ENCODE assay signal across 1 cellular context in genomic region chr6:36686668-36687513, GRCh38.
A peak's percentile ranks its signal among the peaks of the same experiment; 100 is the strongest.
TF ChIP-seq lines count a peak whose summit lies in the region.

No MANE protein-coding gene starts in this region.

TF ChIP-seq in GM12878, 131 proteins besides CTCF, POLR2A, EP300 and RAD21 (continues in another document):
- TF ChIP-seq ZBTB4 (CRISPR knock-in tag; IDR thresholded peaks at IDR 0.05), result no peak
- TF ChIP-seq PAX8 (IDR thresholded peaks at IDR 0.05), result no peak
- no peak for TF ChIP-seq HDGF (IDR thresholded peaks at IDR 0.05)
- TF ChIP-seq BMI1 (IDR thresholded peaks at IDR 0.05; ENCODE audit: borderline replicate concordance), result no peak
- no peak for TF ChIP-seq KDM1A (IDR thresholded peaks at IDR 0.05; ENCODE audit: borderline replicate concordance)
- TF ChIP-seq JUND (IDR thresholded peaks at IDR 0.05; ENCODE audit: low read depth, low read length), result no peak
- no peak for TF ChIP-seq USF2 (IDR thresholded peaks at IDR 0.05; ENCODE audit: borderline replicate concordance, low read depth, low read length)
- no peak for TF ChIP-seq NR2C2 (IDR thresholded peaks at IDR 0.05; ENCODE audit: borderline replicate concordance, control insufficient read depth, insufficient read length, low read depth)
- TF ChIP-seq HDAC6 (IDR thresholded peaks at IDR 0.05; ENCODE audit: unreplicated experiment), result no peak
- TF ChIP-seq RAD51 (IDR thresholded peaks at IDR 0.05), result no peak
- no peak for TF ChIP-seq EZH2 (IDR thresholded peaks at IDR 0.05; ENCODE audit: borderline replicate concordance, control insufficient read depth, low read depth, low read length)
- no peak for TF ChIP-seq HDAC2 (IDR thresholded peaks at IDR 0.05)
- no peak for TF ChIP-seq FOS (IDR thresholded peaks at IDR 0.05; ENCODE audit: borderline replicate concordance, extremely low read depth, insufficient read length)
- TF ChIP-seq TAF1 (IDR thresholded peaks at IDR 0.05; ENCODE audit: borderline replicate concordance, low read depth, low read length), result no peak
- TF ChIP-seq BHLHE40 (IDR thresholded peaks at IDR 0.05; ENCODE audit: borderline replicate concordance in 1 of 2, low read depth in 2 of 2, low read length in 1 of 2), result no peak
- 0 out of 2 replicates have a peak, but pooled peaks have one; percentile 51 for TF ChIP-seq BACH1 (IDR thresholded peaks at IDR 0.05; ENCODE audit: borderline replicate concordance)
- no peak for TF ChIP-seq TCF12 (IDR thresholded peaks at IDR 0.05; ENCODE audit: low read depth, low read length)
- TF ChIP-seq POLR2AphosphoS5 (IDR thresholded peaks at IDR 0.05; ENCODE audit: low read length), result peak; percentile 77
- no peak for TF ChIP-seq PRDM15 (CRISPR knock-in tag; IDR thresholded peaks at IDR 0.05)
- TF ChIP-seq BRCA1 (IDR thresholded peaks at IDR 0.05; ENCODE audit: low read depth, low read length), result no peak
- no peak for TF ChIP-seq CEBPB (IDR thresholded peaks at IDR 0.05; ENCODE audit: borderline replicate concordance in 1 of 2, low read depth in 2 of 2, low read length in 2 of 2)
- TF ChIP-seq CBFB (IDR thresholded peaks at IDR 0.05; ENCODE audit: low read depth), result no peak
- TF ChIP-seq SMAD1 (IDR thresholded peaks at IDR 0.05; ENCODE audit: low read depth, partially characterized antibody), result peak; percentile 32
- no peak for TF ChIP-seq ZNF592 (IDR thresholded peaks at IDR 0.05)
- no peak for TF ChIP-seq BCLAF1 (IDR thresholded peaks at IDR 0.05)
- no peak for TF ChIP-seq SIN3A (IDR thresholded peaks at IDR 0.05; ENCODE audit: low read depth, low read length)
- 0 out of 2 replicates have a peak, but pooled peaks have one; percentile 22 for TF ChIP-seq YY1 (IDR thresholded peaks at IDR 0.05; ENCODE audit: low read depth, low read length)
- TF ChIP-seq TBL1XR1 (IDR thresholded peaks at IDR 0.05; ENCODE audit: low read depth, low read length), result no peak
- TF ChIP-seq CBX5 (IDR thresholded peaks at IDR 0.05; ENCODE audit: low read depth), result no peak
- no peak for TF ChIP-seq SMARCA5 (IDR thresholded peaks at IDR 0.05)
- TF ChIP-seq PKNOX1 (IDR thresholded peaks at IDR 0.05), result no peak
- no peak for TF ChIP-seq HSF1 (IDR thresholded peaks at IDR 0.05; ENCODE audit: low read depth, low read length)
- TF ChIP-seq BCL11A (IDR thresholded peaks at IDR 0.05; ENCODE audit: low read depth, low read length), result no peak
- TF ChIP-seq PBX3 (IDR thresholded peaks at IDR 0.05; ENCODE audit: insufficient replicate concordance, low read depth, low read length), result no peak
- TF ChIP-seq TARDBP (IDR thresholded peaks at IDR 0.05; ENCODE audit: borderline replicate concordance), result no peak
- TF ChIP-seq ELK1 (IDR thresholded peaks at IDR 0.05; ENCODE audit: low read depth, low read length), result no peak
- TF ChIP-seq STAT3 (IDR thresholded peaks at IDR 0.05; ENCODE audit: low read depth, low read length), result no peak
